In the genomic region with DNA sequence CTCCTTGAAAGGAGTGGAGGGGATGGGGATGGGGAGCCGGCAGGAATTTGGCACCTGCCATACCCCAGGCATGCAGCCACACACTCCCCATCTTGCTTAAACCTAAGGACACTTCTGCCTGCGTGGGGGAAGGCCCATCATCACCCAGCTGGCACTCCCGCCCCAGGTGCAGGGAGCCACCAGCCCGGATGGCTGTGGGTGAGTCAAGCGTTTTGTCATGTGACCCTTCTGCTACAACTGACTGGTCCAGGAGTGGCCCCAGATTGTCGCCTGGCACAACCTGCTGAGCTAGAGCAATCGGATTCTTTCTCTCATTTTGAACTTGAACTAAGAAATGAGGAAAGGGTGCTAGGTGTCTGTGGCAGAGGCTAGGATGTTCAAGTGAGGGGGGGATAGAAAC, we compare ENCODE assay signal across 16 cellular contexts.
DNase-seq lines count a peak whose midpoint lies in the region; ATAC-seq and TF ChIP-seq lines count a peak whose summit lies in the region.
"Had no signal": no experiment of that assay in that cellular context is flagged by ENCODE, and none has a peak within 500 bp of the region (broad histone marks: within the 10 kb centered on the region; RNA-seq: fewer than 3 reads in every experiment).

No MANE protein-coding gene starts in this region.

- no peak for TF ChIP-seq POLR2A in esophagus muscularis mucosa (IDR thresholded peaks at IDR 0.05; ENCODE audit: low read depth)

- no peaks in the 10 kb centered on the region for H3K79me1 ChIP-seq in trophoblast cell (ENCODE audit: low read length)

- no peak for TF ChIP-seq EP300 in esophagus muscularis mucosa (IDR thresholded peaks at IDR 0.05)

- no peak overlapping the region for H3K18ac ChIP-seq in trophoblast cell (ENCODE audit: low read length)

- peaks cover 0 to 2% of the 10 kb centered on the region in 2 experiments for H3K4me1 ChIP-seq in trophoblast cell (ENCODE audit: control insufficient read depth in 1 of 2, insufficient read depth in 2 of 2, low read length in 2 of 2)
- peaks cover 0 to under 1% (median 0%) of the 10 kb centered on the region in 4 donors for H3K4me1 ChIP-seq in esophagus muscularis mucosa
- H3K4me1 ChIP-seq in MM.1S (ENCODE audit: low read length) = 0 out of 2 replicates have a peak, but pooled peaks cover 4% of the 10 kb centered on the region
- H3K4me1 ChIP-seq: SJCRH30 had no signal

- no peak overlapping the region for H2AK5ac ChIP-seq in trophoblast cell (ENCODE audit: low read length)

- H4K8ac ChIP-seq in trophoblast cell (ENCODE audit: low read depth, low read length) = no peak overlapping the region

- intact Hi-C loops in esophagus muscularis mucosa (cut with DNase I) = no loop called here

- no peaks in the 10 kb centered on the region for H4K20me1 ChIP-seq in MM.1S (ENCODE audit: insufficient read depth, low read length)

- H4K91ac ChIP-seq in trophoblast cell (ENCODE audit: low read depth, low read length) = no peak overlapping the region

- no peak overlapping the region for H3K4me3 ChIP-seq in trophoblast cell (ENCODE audit: low read depth, low read length)
- no peak overlapping the region for H3K4me3 ChIP-seq in esophagus muscularis mucosa
- H3K4me3 ChIP-seq in MM.1S (ENCODE audit: low read length) = no peak overlapping the region
- H3K4me3 ChIP-seq: MG63, SJCRH30 had no signal

- H3K9ac ChIP-seq in trophoblast cell (ENCODE audit: low read length) (no peak overlapping the region), MM.1S (ENCODE audit: low read length) (no peak overlapping the region)
- H3K9ac ChIP-seq: KMS-11 had no signal

- WGBS in trophoblast cell (ENCODE audit: extremely low coverage, insufficient coverage, insufficient read length) = no CpG with 5 or more reads among the region's 7 CpGs
- WGBS in esophagus muscularis mucosa = 100% methylated on average over 3 of the region's 7 CpGs

- no peaks in the 10 kb centered on the region for H3K9me2 ChIP-seq in MM.1S (replicated peaks; ENCODE audit: insufficient read depth, low read length)

- H3K27ac ChIP-seq in trophoblast cell (ENCODE audit: low read depth, low read length) (no peak overlapping the region), esophagus muscularis mucosa (replicated peaks in 1 of 4) (no peak overlapping the region), MM.1S (ENCODE audit: low read length) (no peak overlapping the region)
- H3K27ac ChIP-seq: KMS-11, RWPE1, SJCRH30 had no signal

- no peaks in the 10 kb centered on the region for H3K36me3 ChIP-seq in trophoblast cell (ENCODE audit: control insufficient read depth in 1 of 2, insufficient read depth in 2 of 2, low read length in 2 of 2)
- no peaks in the 10 kb centered on the region for H3K36me3 ChIP-seq in esophagus muscularis mucosa
- H3K36me3 ChIP-seq in MM.1S (replicated peaks; ENCODE audit: insufficient read depth, low read length) = no peaks in the 10 kb centered on the region
- H3K36me3 ChIP-seq: MG63, SJCRH30 had no signal

- no peaks in the 10 kb centered on the region for H3F3A ChIP-seq in MM.1S (ENCODE audit: insufficient read depth, low read length)

- no peaks in the 10 kb centered on the region for H3K79me2 ChIP-seq in trophoblast cell (ENCODE audit: control insufficient read depth, insufficient read depth, low read length, poor library complexity)
- no peaks in the 10 kb centered on the region for H3K79me2 ChIP-seq in MM.1S (ENCODE audit: low read length)

- H3K4me2 ChIP-seq in trophoblast cell (ENCODE audit: low read length) (no peak overlapping the region), MM.1S (ENCODE audit: low read depth, low read length) (no peak overlapping the region)
- H3K4me2 ChIP-seq: KMS-11 had no signal

- H2BK5ac ChIP-seq in trophoblast cell (ENCODE audit: low read depth, low read length, poor library complexity) = no peak overlapping the region

- peak; percentile 62 for ATAC-seq in HG02759 (IDR thresholded peaks at IDR 0.05; ENCODE audit: unreplicated experiment)

- DNase-seq in COLO668 (lab: John Stamatoyannopoulos, UW; ENCODE audit: unreplicated experiment) (peak; percentile 11), RPMI8226 (peak; percentile 94), trophoblast cell (peak; percentile 15 to 45), esophagus muscularis mucosa (ENCODE audit: extremely low spot score) (no peak), dermis blood vessel endothelial cell (no peak), MM.1S (no peak)
- no peak for DNase-seq in activated CD4-positive, CD25-positive, alpha-beta regulatory T cell treated with anti-CD3 and anti-CD28 coated beads, Interleukin-2, amount 50 U/mL, for 72 hours
- DNase-seq: CD4-positive, alpha-beta memory T cell; HCEC 1CT; MG63; NCI-H187 treated with DMSO at 0.1 percent for 48 hours; NCI-H774; SJCRH30 had no signal

- H4K12ac ChIP-seq in trophoblast cell (ENCODE audit: low read depth, low read length) = no peak overlapping the region

- H3K27me3 ChIP-seq in trophoblast cell (ENCODE audit: insufficient read depth, low read length) (no peaks in the 10 kb centered on the region), esophagus muscularis mucosa (no peaks in the 10 kb centered on the region), MM.1S (replicated peaks; ENCODE audit: insufficient read depth, low read length) (no peaks in the 10 kb centered on the region)
- H3K27me3 ChIP-seq: MG63, SJCRH30 had no signal

- H3K9me3 ChIP-seq in trophoblast cell (ENCODE audit: insufficient read depth, low read depth, low read length) (peaks cover 8% of the 10 kb centered on the region), esophagus muscularis mucosa (peaks cover 0 to 9% (median 0%) of the 10 kb centered on the region in 4 donors), MM.1S (replicated peaks; ENCODE audit: insufficient read depth, low read length) (no peaks in the 10 kb centered on the region)
- H3K9me3 ChIP-seq: SJCRH30 had no signal

- no peak overlapping the region for H3K14ac ChIP-seq in trophoblast cell (ENCODE audit: low read length)

- TF ChIP-seq CTCF in esophagus muscularis mucosa (IDR thresholded peaks at IDR 0.05) = no peak
- TF ChIP-seq CTCF in MM.1S (IDR thresholded peaks at IDR 0.05; ENCODE audit: low read length) = no peak

- H2AFZ ChIP-seq in trophoblast cell (ENCODE audit: insufficient read depth, low read length, poor library complexity) (no peak overlapping the region), MM.1S (ENCODE audit: low read length) (no peak overlapping the region)

- no peak overlapping the region for H3K4ac ChIP-seq in trophoblast cell (ENCODE audit: low read depth, low read length)

- no peak overlapping the region for H2BK12ac ChIP-seq in trophoblast cell (ENCODE audit: low read length)

- no peak overlapping the region for H3K23ac ChIP-seq in trophoblast cell (ENCODE audit: low read length)

- H2BK120ac ChIP-seq in trophoblast cell (ENCODE audit: insufficient read depth, low read length, poor library complexity) = no peak overlapping the region

Comparison
In these comparisons a context has a peak if more than half of its experiments do, and no peak if none do; other contexts are left out.
1. DNase-seq: peak in COLO668 (single experiment), RPMI8226 (single experiment) and trophoblast cell (2 of 2); none in esophagus muscularis mucosa (single experiment), activated CD4-positive, CD25-positive, alpha-beta regulatory T cell treated with anti-CD3 and anti-CD28 coated beads, Interleukin-2, amount 50 U/mL, for 72 hours (single experiment), dermis blood vessel endothelial cell (single experiment) and MM.1S (single experiment).